Comparison of ENCODE assay signal across 14 cellular contexts in the genomic region with DNA sequence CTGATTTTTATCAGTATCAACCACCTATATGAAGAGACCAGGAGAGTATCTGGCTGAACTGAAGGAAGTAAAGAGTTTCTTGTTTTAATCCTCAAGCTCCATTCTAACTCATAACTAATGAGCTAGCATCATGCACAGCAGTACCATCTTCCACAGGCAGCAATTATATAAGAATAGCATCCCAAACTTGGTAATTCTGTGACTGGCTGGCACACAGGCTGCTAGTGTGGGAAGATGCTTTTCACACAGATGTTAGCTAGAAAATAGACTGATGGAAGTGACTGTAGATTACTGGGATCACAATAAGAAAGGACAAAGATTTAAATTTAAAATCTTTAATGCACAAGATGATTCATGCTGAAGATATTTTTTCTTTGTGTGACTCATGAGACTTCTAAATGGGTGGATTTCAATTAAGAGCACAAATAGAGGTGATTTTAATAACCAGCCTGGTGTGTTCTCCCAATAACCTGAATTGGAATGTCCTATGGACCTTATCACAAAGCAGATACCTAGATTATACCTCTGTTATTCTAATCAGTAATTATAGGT.
DNase-seq lines count a peak whose midpoint lies in the region; ATAC-seq and TF ChIP-seq lines count a peak whose summit lies in the region.
"Had no signal": no experiment of that assay in that cellular context is flagged by ENCODE, and none has a peak within 500 bp of the region (broad histone marks: within the 10 kb centered on the region; RNA-seq: fewer than 3 reads in every experiment).

No MANE protein-coding gene starts in this region.

- peak overlapping the region; percentile 29; the same call in 1 of the 2 replicates for H3K4me2 ChIP-seq in HCT116 (ENCODE audit: low read length)

- TF ChIP-seq CTCF in HCT116 (IDR thresholded peaks at IDR 0.05 in 2 of 3, conservative IDR thresholded peaks at IDR 0.05 in 1 of 3; ENCODE audit: borderline replicate concordance in 1 of 3, insufficient read depth in 1 of 3, low read depth in 2 of 3, low read length in 2 of 3), result no peak
- TF ChIP-seq CTCF in astrocyte of the spinal cord (IDR thresholded peaks at IDR 0.05; ENCODE audit: low read depth, low read length), result no peak

- H4K20me1 ChIP-seq in HCT116 (ENCODE audit: insufficient read depth), result no peaks in the 10 kb centered on the region

- intact Hi-C loops in HCT116 (cut with micrococcal nuclease), result loop anchor here (10.0 kb wide), 1 partner anchor 195 kb away; no protein-coding TSS in a partner anchor

- no peaks in the 10 kb centered on the region for H3K9me3 ChIP-seq in HCT116 (ENCODE audit: control insufficient read depth in 1 of 2, insufficient read depth in 1 of 2, low read depth in 1 of 2, low read length in 2 of 2)
- H3K9me3 ChIP-seq: BE2C had no signal

- POLR2A ChIA-PET in HCT116 (lab: Charles Lee), result no interaction called here

- H3K9ac ChIP-seq in HCT116 (ENCODE audit: low read length), result no peak overlapping the region

- H3K9me2 ChIP-seq in HCT116 (ENCODE audit: insufficient read depth), result no peaks in the 10 kb centered on the region

- no peaks in the 10 kb centered on the region for H3K27me3 ChIP-seq in HCT116 (ENCODE audit: insufficient read depth, low read length)
- H3K27me3 ChIP-seq: BE2C had no signal

- TF ChIP-seq POLR2A in HCT116 (IDR thresholded peaks at IDR 0.05; ENCODE audit: borderline replicate concordance, extremely low read depth, insufficient read depth, insufficient read length), result no peak

- no peak for TF ChIP-seq RAD21 in HCT116 (IDR thresholded peaks at IDR 0.05; ENCODE audit: low read depth)

- H3K79me2 ChIP-seq in HCT116 (ENCODE audit: insufficient read depth, low read length), result no peaks in the 10 kb centered on the region

- ATAC-seq in HCT116 (no peak; the same call in 1 of the 2 replicates), GM18511 (IDR thresholded peaks at IDR 0.05; ENCODE audit: unreplicated experiment) (no peak)
- ATAC-seq: CD8-positive, alpha-beta T cell had no signal

- peaks cover 0 to 11% of the 10 kb centered on the region in 2 experiments; a peak in 1 of 4 replicates for H3K4me1 ChIP-seq in HCT116 (ENCODE audit: control insufficient read depth in 1 of 2, insufficient read depth in 2 of 2, low read length in 2 of 2)
- H3K4me1 ChIP-seq: BE2C had no signal

- RAD21 ChIA-PET in HCT116 (lab: Charles Lee; ENCODE audit: low non-redundant PET in 1 of 2, low total read pairs in 2 of 2, uncharacterized antibody in 2 of 2, unreplicated experiment in 2 of 2), result no interaction called here

- in situ Hi-C loops in astrocyte of the spinal cord (cut with HindIII; ENCODE audit: low sequenced_read_pairs), result no loop called here

- no peak overlapping the region for H3K4me3 ChIP-seq in HCT116 (replicated peaks in 1 of 2; ENCODE audit: low read depth in 1 of 2, low read length in 2 of 2)
- no peak overlapping the region for H3K4me3 ChIP-seq in astrocyte of the spinal cord (ENCODE audit: low read depth, low read length)

- no peak for DNase-seq in HCT116 (ENCODE audit: low read depth, low spot score)
- peak; percentile 18 for DNase-seq in astrocyte of the spinal cord (ENCODE audit: low read depth, low spot score)
- peak; percentile 7 to 65 for DNase-seq in hippocampal formation (lab: John Stamatoyannopoulos, UW)
- peak; percentile 76 for DNase-seq in superior temporal gyrus (ENCODE audit: extremely low spot score)
- DNase-seq in cortex of kidney (lab: John Stamatoyannopoulos, UW), result no peak
- no peak for DNase-seq in NOMO-1 treated with dmso at 0.1 percent for 144 hours (lab: John Stamatoyannopoulos, UW; ENCODE audit: unreplicated experiment)
- DNase-seq: BE2C; CD8-positive, alpha-beta T cell; HFFc6; KG1; NCI-H1092 treated with DMSO at 0.1 percent for 48 hours; NCI-H1694; SIG-M5 had no signal

- H2AFZ ChIP-seq in HCT116 (ENCODE audit: low read depth, low read length, poor library complexity, severe bottlenecking), result no peak overlapping the region

- CTCF ChIA-PET in HCT116 (lab: Charles Lee), result no interaction called here

- H3K27ac ChIP-seq in HCT116 (ENCODE audit: low read depth, low read length), result no peak overlapping the region

- H3K36me3 ChIP-seq in HCT116 (ENCODE audit: control insufficient read depth in 1 of 2, insufficient read depth in 2 of 2, low read length in 2 of 2), result no peaks in the 10 kb centered on the region
- H3K36me3 ChIP-seq: BE2C had no signal

- BruUV-seq in HCT116 (replicated peaks; lab: Mats Ljungman, UMichigan), result no TSS peak

TF ChIP-seq in HCT116, 20 proteins besides CTCF, POLR2A, EP300 and RAD21:
- TF ChIP-seq REST (IDR thresholded peaks at IDR 0.05; ENCODE audit: low read depth) (no peak), EZH2phosphoT487 (IDR thresholded peaks at IDR 0.05; ENCODE audit: borderline replicate concordance) (no peak), YY1 (IDR thresholded peaks at IDR 0.05; ENCODE audit: extremely low read depth, insufficient replicate concordance, low read depth, low read length) (no peak), SRF (IDR thresholded peaks at IDR 0.05; ENCODE audit: low read depth) (no peak), FOSL1 (IDR thresholded peaks at IDR 0.05; ENCODE audit: low read depth) (peak; percentile 31; the same call in 1 of the 2 replicates), EGR1 (IDR thresholded peaks at IDR 0.05; ENCODE audit: low read depth) (no peak), POLR2AphosphoS5 (IDR thresholded peaks at IDR 0.05; ENCODE audit: low read depth, low read length) (no peak)
- TF ChIP-seq, protein P1, sequence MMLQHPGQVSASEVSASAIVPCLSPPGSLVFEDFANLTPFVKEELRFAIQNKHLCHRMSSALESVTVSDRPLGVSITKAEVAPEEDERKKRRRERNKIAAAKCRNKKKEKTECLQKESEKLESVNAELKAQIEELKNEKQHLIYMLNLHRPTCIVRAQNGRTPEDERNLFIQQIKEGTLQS (IDR thresholded peaks at IDR 0.05), result no peak

Comparison
In these comparisons a context has a peak if more than half of its experiments do, and no peak if none do; other contexts are left out.
1. DNase-seq: peak in astrocyte of the spinal cord (single experiment), hippocampal formation (2 of 2) and superior temporal gyrus (single experiment); none in HCT116 (single experiment), cortex of kidney (single experiment) and NOMO-1 treated with dmso at 0.1 percent for 144 hours (single experiment).